ENCODE assay signal across 18 cellular contexts in the genomic region with DNA sequence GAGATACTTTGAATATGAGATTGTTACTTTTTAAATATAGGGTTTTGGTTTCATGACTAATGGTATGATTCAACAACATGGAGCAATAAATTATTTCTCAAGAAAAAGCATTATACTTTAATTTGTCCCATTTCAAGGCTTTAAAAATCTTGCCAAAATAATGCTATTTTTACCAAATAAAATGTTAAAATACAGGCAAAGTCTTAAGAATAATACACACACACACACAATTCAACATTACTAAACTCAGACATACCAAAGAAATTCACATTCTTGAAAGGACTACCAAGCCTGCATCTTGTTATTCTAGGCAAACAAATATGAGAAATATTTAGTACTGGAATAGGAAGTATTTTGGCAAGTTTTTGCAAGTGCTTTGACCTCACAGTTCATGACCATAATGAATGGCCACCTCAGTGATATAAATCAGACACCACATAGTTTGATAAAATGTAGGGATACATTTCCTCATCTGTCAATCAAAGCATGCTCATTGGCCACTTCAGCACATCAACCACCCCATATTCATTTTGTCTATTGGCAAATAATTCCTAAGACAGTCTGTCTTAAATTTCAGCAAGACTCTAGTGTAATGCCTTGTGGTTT.
DNase-seq lines count a peak whose midpoint lies in the region; ATAC-seq, FAIRE-seq and TF ChIP-seq lines count a peak whose summit lies in the region.
"Had no signal": no experiment of that assay in that cellular context is flagged by ENCODE, and none has a peak within 500 bp of the region (broad histone marks: within the 10 kb centered on the region; RNA-seq: fewer than 3 reads in every experiment).

No MANE protein-coding gene starts in this region.

- DNase-seq in HepG2 (ENCODE audit: low spot score) (no peak), astrocyte of the hippocampus (ENCODE audit: low read depth, low spot score) (peak; percentile 81), hepatic stellate cell (ENCODE audit: low spot score) (peak; percentile 22), amygdala (lab: John Stamatoyannopoulos, UW) (no peak)
- DNase-seq in stimulated activated naive CD8-positive, alpha-beta T cell treated with anti-CD3 and anti-CD28 coated beads, Interleukin-15, amount 100 ng/mL, for 72 hours: no peak
- DNase-seq: central memory CD4-positive, alpha-beta T cell; hippocampal formation; left lung; natural killer cell; NCI-H1105 treated with DMSO at 0.1 percent for 48 hours; NCI-H446; stimulated activated CD8-positive, alpha-beta memory T cell treated with anti-CD3 and anti-CD28 coated beads, Interleukin-4, amount 100 ng/mL, for 48 hours; T-cell had no signal

- no peak overlapping the region for H3K27ac Mint-ChIP-seq in stimulated activated naive CD8-positive, alpha-beta T cell treated with anti-CD3 and anti-CD28 coated beads, Interleukin-15, amount 100 ng/mL, for 72 hours
- H3K27ac Mint-ChIP-seq: IgD-negative memory B cell, natural killer cell, T-cell had no signal

- H3K36me3 ChIP-seq in liver (ENCODE audit: control insufficient read depth in 4 of 4, insufficient read depth in 3 of 4, low read depth in 1 of 4, low read length in 3 of 4) (no peaks in the 10 kb centered on the region), HepG2 (replicated peaks in 1 of 2; ENCODE audit: control insufficient read depth in 1 of 2, insufficient read depth in 2 of 2, low read length in 2 of 2) (no peaks in the 10 kb centered on the region)
- H3K36me3 ChIP-seq: left lung had no signal

- TF ChIP-seq RAD21 in liver (IDR thresholded peaks at IDR 0.05): no peak
- no peak for TF ChIP-seq RAD21 in HepG2 (CRISPR knock-in tag; IDR thresholded peaks at IDR 0.05)

- no peak overlapping the region for H3K4me2 ChIP-seq in HepG2 (ENCODE audit: low read depth, low read length)

- TF ChIP-seq CTCF in liver (IDR thresholded peaks at IDR 0.05; ENCODE audit: low read depth, low read length, missing input control): no peak
- TF ChIP-seq CTCF in HepG2 (CRISPR knock-in tag; IDR thresholded peaks at IDR 0.05): no peak

- TF ChIP-seq POLR2A in HepG2 (IDR thresholded peaks at IDR 0.05; ENCODE audit: insufficient read depth in 1 of 2, low read depth in 2 of 2, low read length in 2 of 2): no peak

- POLR2A ChIA-PET in HepG2 (lab: Yijun Ruan, JAX): no interaction called here

- H3K9me3 Mint-ChIP-seq in stimulated activated naive CD8-positive, alpha-beta T cell treated with anti-CD3 and anti-CD28 coated beads, Interleukin-15, amount 100 ng/mL, for 72 hours: no peaks in the 10 kb centered on the region

- no TSS peak for BruUV-seq in HepG2 (replicated peaks; lab: Mats Ljungman, UMichigan)

- CTCF ChIA-PET in HepG2 (lab: Yijun Ruan, JAX; ENCODE audit: low intra/inter-chr PET ratio, low total read pairs): no interaction called here

- in situ Hi-C loops in HepG2 (cut with HindIII; ENCODE audit: extremely low pct_ligation_motif_present, low pct_unique_long_range_greater_than_20kb): no loop called here

- no peak for FAIRE-seq in HepG2 (lab: Jason Lieb, UNC)
- FAIRE-seq: A204.1 had no signal

- no peak for ATAC-seq in HepG2
- ATAC-seq in stimulated activated naive CD8-positive, alpha-beta T cell treated with anti-CD3 and anti-CD28 coated beads, Interleukin-15, amount 100 ng/mL, for 72 hours: no peak
- no peak for ATAC-seq in HG03432 (IDR thresholded peaks at IDR 0.05; ENCODE audit: unreplicated experiment)
- ATAC-seq in HG03378 (IDR thresholded peaks at IDR 0.05; ENCODE audit: unreplicated experiment): no peak
- ATAC-seq: left lung, natural killer cell, T-cell had no signal

- H3K4me1 Mint-ChIP-seq in stimulated activated naive CD8-positive, alpha-beta T cell treated with anti-CD3 and anti-CD28 coated beads, Interleukin-15, amount 100 ng/mL, for 72 hours: no peaks in the 10 kb centered on the region
- H3K4me1 Mint-ChIP-seq: IgD-negative memory B cell, natural killer cell, T-cell had no signal

- H3K4me1 ChIP-seq in liver (ENCODE audit: control insufficient read depth in 4 of 4, insufficient read depth in 4 of 4, low read length in 3 of 4) (no peaks in the 10 kb centered on the region), HepG2 (ENCODE audit: insufficient read depth, low read length) (no peaks in the 10 kb centered on the region)
- H3K4me1 ChIP-seq: left lung had no signal

- intact Hi-C loops in HepG2 (cut with micrococcal nuclease; ENCODE audit: unreplicated experiment): no loop called here

- H3K27me3 ChIP-seq in liver (ENCODE audit: control insufficient read depth in 4 of 4, insufficient read depth in 4 of 4, low read length in 3 of 4) (peaks cover 0 to 3% (median 0%) of the 10 kb centered on the region in 4 donors), HepG2 (ENCODE audit: control insufficient read depth in 1 of 2, insufficient read depth in 2 of 2, low read length in 2 of 2) (no peaks in the 10 kb centered on the region)
- H3K27me3 ChIP-seq: left lung had no signal

- H3K27me3 Mint-ChIP-seq in stimulated activated naive CD8-positive, alpha-beta T cell treated with anti-CD3 and anti-CD28 coated beads, Interleukin-15, amount 100 ng/mL, for 72 hours: peaks cover 8% of the 10 kb centered on the region
- H3K27me3 Mint-ChIP-seq: IgD-negative memory B cell, T-cell had no signal

- H3K27ac ChIP-seq in liver (ENCODE audit: low read depth in 1 of 2, low read length in 2 of 2) (no peak overlapping the region), HepG2 (ENCODE audit: extremely low read length, insufficient read depth, low read length) (no peak overlapping the region)
- H3K27ac ChIP-seq: left lung had no signal

- no peaks in the 10 kb centered on the region for H3K79me2 ChIP-seq in HepG2 (ENCODE audit: insufficient read depth, low read length)

- H3K9ac ChIP-seq in liver (ENCODE audit: low read depth in 1 of 2, low read length in 2 of 2) (no peak overlapping the region), HepG2 (ENCODE audit: insufficient read depth, low read depth, low read length) (no peak overlapping the region)

- H3K4me3 ChIP-seq in liver (ENCODE audit: low read depth in 1 of 3, low read length in 3 of 3): no peak overlapping the region
- no peak overlapping the region for H3K4me3 ChIP-seq in HepG2 (replicated peaks in 1 of 3; ENCODE audit: insufficient read depth in 1 of 3, low read depth in 2 of 3, low read length in 3 of 3)
- H3K4me3 ChIP-seq: left lung had no signal

- H2AFZ ChIP-seq in HepG2 (ENCODE audit: low read length): no peak overlapping the region

- H4K20me1 ChIP-seq in HepG2 (ENCODE audit: insufficient read depth, low read length): no peaks in the 10 kb centered on the region

- no peak overlapping the region for H3K4me3 Mint-ChIP-seq in stimulated activated naive CD8-positive, alpha-beta T cell treated with anti-CD3 and anti-CD28 coated beads, Interleukin-15, amount 100 ng/mL, for 72 hours
- H3K4me3 Mint-ChIP-seq: IgD-negative memory B cell, natural killer cell, T-cell had no signal

- TF ChIP-seq EP300 in HepG2 (IDR thresholded peaks at IDR 0.05; ENCODE audit: low read depth in 2 of 2, low read length in 2 of 2) (no peak), HepG2 (CRISPR knock-in tag; IDR thresholded peaks at IDR 0.05; ENCODE audit: borderline replicate concordance) (no peak)

- H3K9me3 ChIP-seq in liver (ENCODE audit: control insufficient read depth in 4 of 4, low read length in 3 of 4) (peaks cover 0 to 2% (median 0%) of the 10 kb centered on the region in 4 donors), HepG2 (ENCODE audit: low read length) (no peaks in the 10 kb centered on the region)

TF ChIP-seq in liver, 16 proteins besides CTCF, POLR2A, EP300 and RAD21 (continues in another document):
- no peak for TF ChIP-seq SP1 (IDR thresholded peaks at IDR 0.05)

TF ChIP-seq in HepG2, 621 proteins besides CTCF, POLR2A, EP300 and RAD21 (continues in another document):
- TF ChIP-seq NCOA1 (CRISPR knock-in tag; IDR thresholded peaks at IDR 0.05) (no peak), ZNF432 (CRISPR knock-in tag; IDR thresholded peaks at IDR 0.05; ENCODE audit: borderline replicate concordance) (no peak), ZNF17 (CRISPR knock-in tag; IDR thresholded peaks at IDR 0.05) (no peak), RXRB (CRISPR knock-in tag; IDR thresholded peaks at IDR 0.05; ENCODE audit: borderline replicate concordance) (no peak), ZNF850 (CRISPR knock-in tag; conservative IDR thresholded peaks at IDR 0.05) (no peak), ZNF775 (CRISPR knock-in tag; IDR thresholded peaks at IDR 0.05; ENCODE audit: borderline replicate concordance) (no peak), TMF1 (CRISPR knock-in tag; IDR thresholded peaks at IDR 0.05; ENCODE audit: low read depth) (no peak), SAFB2 (CRISPR knock-in tag; IDR thresholded peaks at IDR 0.05; ENCODE audit: borderline replicate concordance, low read depth) (no peak), MED1 (CRISPR knock-in tag; IDR thresholded peaks at IDR 0.05) (no peak), MED8 (CRISPR knock-in tag; IDR thresholded peaks at IDR 0.05; ENCODE audit: insufficient replicate concordance) (no peak), ZNF350 (CRISPR knock-in tag; IDR thresholded peaks at IDR 0.05; ENCODE audit: borderline replicate concordance, low read depth) (no peak)
- TF ChIP-seq, protein P1, sequence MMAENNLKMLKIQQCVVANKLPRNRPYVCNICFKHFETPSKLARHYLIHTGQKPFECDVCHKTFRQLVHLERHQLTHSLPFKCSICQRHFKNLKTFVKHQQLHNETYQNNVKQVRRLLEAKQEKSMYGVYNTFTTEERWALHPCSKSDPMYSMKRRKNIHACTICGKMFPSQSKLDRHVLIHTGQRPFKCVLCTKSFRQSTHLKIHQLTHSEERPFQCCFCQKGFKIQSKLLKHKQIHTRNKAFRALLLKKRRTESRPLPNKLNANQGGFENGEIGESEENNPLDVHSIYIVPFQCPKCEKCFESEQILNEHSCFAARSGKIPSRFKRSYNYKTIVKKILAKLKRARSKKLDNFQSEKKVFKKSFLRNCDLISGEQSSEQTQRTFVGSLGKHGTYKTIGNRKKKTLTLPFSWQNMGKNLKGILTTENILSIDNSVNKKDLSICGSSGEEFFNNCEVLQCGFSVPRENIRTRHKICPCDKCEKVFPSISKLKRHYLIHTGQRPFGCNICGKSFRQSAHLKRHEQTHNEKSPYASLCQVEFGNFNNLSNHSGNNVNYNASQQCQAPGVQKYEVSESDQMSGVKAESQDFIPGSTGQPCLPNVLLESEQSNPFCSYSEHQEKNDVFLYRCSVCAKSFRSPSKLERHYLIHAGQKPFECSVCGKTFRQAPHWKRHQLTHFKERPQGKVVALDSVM (CRISPR knock-in tag; IDR thresholded peaks at IDR 0.05): no peak
- TF ChIP-seq, protein P2, sequence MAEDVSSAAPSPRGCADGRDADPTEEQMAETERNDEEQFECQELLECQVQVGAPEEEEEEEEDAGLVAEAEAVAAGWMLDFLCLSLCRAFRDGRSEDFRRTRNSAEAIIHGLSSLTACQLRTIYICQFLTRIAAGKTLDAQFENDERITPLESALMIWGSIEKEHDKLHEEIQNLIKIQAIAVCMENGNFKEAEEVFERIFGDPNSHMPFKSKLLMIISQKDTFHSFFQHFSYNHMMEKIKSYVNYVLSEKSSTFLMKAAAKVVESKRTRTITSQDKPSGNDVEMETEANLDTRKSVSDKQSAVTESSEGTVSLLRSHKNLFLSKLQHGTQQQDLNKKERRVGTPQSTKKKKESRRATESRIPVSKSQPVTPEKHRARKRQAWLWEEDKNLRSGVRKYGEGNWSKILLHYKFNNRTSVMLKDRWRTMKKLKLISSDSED (CRISPR knock-in tag; IDR thresholded peaks at IDR 0.05): no peak

Comparison
In these comparisons a context has a peak if more than half of its experiments do, and no peak if none do; other contexts are left out.
1. DNase-seq: peak in astrocyte of the hippocampus (single experiment) and hepatic stellate cell (single experiment); none in HepG2 (single experiment), stimulated activated naive CD8-positive, alpha-beta T cell treated with anti-CD3 and anti-CD28 coated beads, Interleukin-15, amount 100 ng/mL, for 72 hours (0 of 2) and amygdala (0 of 56).